Comparison of ENCODE assay signal across 12 cellular contexts in the genomic region with DNA sequence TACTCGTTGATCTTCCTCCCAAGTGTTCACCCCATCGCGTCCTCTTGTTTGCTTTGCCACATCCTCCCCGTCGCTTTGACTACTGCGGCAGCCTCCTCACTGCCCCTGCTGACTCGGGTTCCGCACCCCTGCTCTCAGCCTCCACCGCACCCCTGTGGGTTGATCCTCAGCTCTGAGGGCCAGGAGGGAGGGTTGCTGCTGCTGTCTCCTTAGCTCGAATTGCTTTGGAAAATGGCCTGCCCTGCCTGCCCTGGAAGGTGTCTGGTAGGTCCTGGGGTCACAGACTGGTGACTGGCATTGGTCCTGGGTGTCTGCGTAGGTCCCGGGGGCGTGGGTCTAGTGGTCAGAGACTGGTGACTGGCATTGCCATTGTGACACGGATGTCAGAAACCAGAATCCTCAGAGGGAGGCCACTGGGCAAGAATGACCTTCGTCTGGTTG. TPM values are rescaled to one million over a fixed set of nuclear protein-coding genes. Genes with fewer than 3 reads are reported as not detected.
DNase-seq lines count a peak whose midpoint lies in the region; ATAC-seq lines count a peak whose summit lies in the region.
"Had no signal": no experiment of that assay in that cellular context is flagged by ENCODE, and none has a peak within 500 bp of the region (broad histone marks: within the 10 kb centered on the region; RNA-seq: fewer than 3 reads in every experiment).

No MANE protein-coding gene starts in this region.

- H3K36me3 Mint-ChIP-seq in activated naive CD4-positive, alpha-beta T cell treated with anti-CD3 and anti-CD28 coated beads, Interleukin-2, amount 50 U/mL, for 72 hours, result peaks cover 0 to 12% of the 10 kb centered on the region in 2 donors
- no peaks in the 10 kb centered on the region for H3K36me3 Mint-ChIP-seq in natural killer cell treated with Interleukin-12 subunit alpha and Interleukin-12 subunit beta and Interleukin-15 and Interleukin-18, amount 100 ng/mL, for 72 hours
- H3K36me3 Mint-ChIP-seq: brain had no signal

- H3K9me3 Mint-ChIP-seq in activated naive CD4-positive, alpha-beta T cell treated with anti-CD3 and anti-CD28 coated beads, Interleukin-2, amount 50 U/mL, for 72 hours, result no peaks in the 10 kb centered on the region
- peaks cover 3% of the 10 kb centered on the region for H3K9me3 Mint-ChIP-seq in natural killer cell treated with Interleukin-12 subunit alpha and Interleukin-12 subunit beta and Interleukin-15 and Interleukin-18, amount 100 ng/mL, for 72 hours

- peak overlapping the region; percentile 79 for H3K4me3 Mint-ChIP-seq in natural killer cell treated with Interleukin-12 subunit alpha and Interleukin-12 subunit beta and Interleukin-15 and Interleukin-18, amount 100 ng/mL, for 72 hours

- peak overlapping the region; percentile 58 to 79 for H3K27ac Mint-ChIP-seq in activated naive CD4-positive, alpha-beta T cell treated with anti-CD3 and anti-CD28 coated beads, Interleukin-2, amount 50 U/mL, for 72 hours
- H3K27ac Mint-ChIP-seq in natural killer cell treated with Interleukin-12 subunit alpha and Interleukin-12 subunit beta and Interleukin-15 and Interleukin-18, amount 100 ng/mL, for 72 hours, result peak overlapping the region; percentile 70 to 85

- peak; percentile 75 to 86 for ATAC-seq in activated naive CD4-positive, alpha-beta T cell treated with anti-CD3 and anti-CD28 coated beads, Interleukin-2, amount 50 U/mL, for 72 hours
- peak; percentile 59 to 76 for ATAC-seq in natural killer cell treated with Interleukin-12 subunit alpha and Interleukin-12 subunit beta and Interleukin-15 and Interleukin-18, amount 100 ng/mL, for 72 hours
- ATAC-seq in HG02571 (IDR thresholded peaks at IDR 0.05; ENCODE audit: unreplicated experiment) (no peak), HG02642 (IDR thresholded peaks at IDR 0.05; ENCODE audit: poor library complexity, unreplicated experiment) (no peak), HG03175 (IDR thresholded peaks at IDR 0.05; ENCODE audit: unreplicated experiment) (no peak), HG03460 (IDR thresholded peaks at IDR 0.05; ENCODE audit: unreplicated experiment) (no peak)

- DNase-seq in stimulated activated CD4-positive, alpha-beta T cell treated with anti-CD3 and anti-CD28 coated beads, Interleukin-2, amount 100 ng/mL, for 24 hours, result peak; percentile 19 to 26
- DNase-seq in stimulated activated CD4-positive, alpha-beta T cell treated with anti-CD3 and anti-CD28 coated beads, Interleukin-4, amount 100 ng/mL, for 24 hours, result no peak
- peak in 1 of 2 donors; percentile 29 for DNase-seq in activated naive CD4-positive, alpha-beta T cell treated with anti-CD3 and anti-CD28 coated beads, Interleukin-2, amount 50 U/mL, for 72 hours (ENCODE audit: low spot score in 2 of 2)
- DNase-seq in natural killer cell treated with Interleukin-12 subunit alpha and Interleukin-12 subunit beta and Interleukin-15 and Interleukin-18, amount 100 ng/mL, for 72 hours (ENCODE audit: low spot score), result peak; percentile 80
- DNase-seq: erythroblast, Karpas-422, SHP77 treated with DMSO at 0.1 percent for 48 hours had no signal

- peaks cover 54% of the 10 kb centered on the region in 2 donors for H3K4me1 Mint-ChIP-seq in natural killer cell treated with Interleukin-12 subunit alpha and Interleukin-12 subunit beta and Interleukin-15 and Interleukin-18, amount 100 ng/mL, for 72 hours (ENCODE audit: low read depth in 2 of 2)

- H3K27me3 Mint-ChIP-seq in natural killer cell treated with Interleukin-12 subunit alpha and Interleukin-12 subunit beta and Interleukin-15 and Interleukin-18, amount 100 ng/mL, for 72 hours, result peaks cover 0 to 5% of the 10 kb centered on the region in 2 donors

RNA-seq across cellular contexts. Expression of gene MUC4, which starts 9.4 kb away (rescaled TPM):
- under 1 TPM; 0.32 to 0.41 TPM for total RNA-seq in activated naive CD4-positive, alpha-beta T cell treated with anti-CD3 and anti-CD28 coated beads, Interleukin-2, amount 50 U/mL, for 72 hours
- total RNA-seq in natural killer cell treated with Interleukin-12 subunit alpha and Interleukin-12 subunit beta and Interleukin-15 and Interleukin-18, amount 100 ng/mL, for 72 hours, result under 1 TPM; 0.19 to 0.28 TPM

Comparison
In these comparisons a context has a peak if more than half of its experiments do, and no peak if none do; other contexts are left out.
1. ATAC-seq: peak in activated naive CD4-positive, alpha-beta T cell treated with anti-CD3 and anti-CD28 coated beads, Interleukin-2, amount 50 U/mL, for 72 hours (2 of 2) and natural killer cell treated with Interleukin-12 subunit alpha and Interleukin-12 subunit beta and Interleukin-15 and Interleukin-18, amount 100 ng/mL, for 72 hours (2 of 2); none in HG02571 (single experiment), HG02642 (single experiment), HG03175 (single experiment) and HG03460 (single experiment).